1 cellular context compared by ENCODE assay signal in genomic region chrX:44330227-44330626, GRCh38.
TF ChIP-seq lines count a peak whose summit lies in the region.

No MANE protein-coding gene starts in this region.

TF ChIP-seq in K562, 482 proteins besides CTCF, POLR2A, EP300 and RAD21:
- TF ChIP-seq ZNF354B (CRISPR knock-in tag; IDR thresholded peaks at IDR 0.05) (no peak), ZNF121 (CRISPR knock-in tag; conservative IDR thresholded peaks at IDR 0.05) (peak; percentile 18; the same call in 1 of the 2 replicates), HMBOX1 (IDR thresholded peaks at IDR 0.05) (peak; percentile 39; the same call in 1 of the 2 replicates)
